Comparison of ENCODE assay signal across 8 cellular contexts in genomic region chr19:58380736-58381459, GRCh38. TPM values are rescaled to one million over a fixed set of nuclear protein-coding genes. Genes with fewer than 3 reads are reported as not detected.
DNase-seq lines count a peak whose midpoint lies in the region; ATAC-seq, FAIRE-seq and TF ChIP-seq lines count a peak whose summit lies in the region.

Gene ZNF837 (minus strand): TSS chr19:58381030. CDS start chr19:58369332, 11,698 bp downstream.

- H3K4me3 ChIP-seq in fibroblast of mammary gland (ENCODE audit: control insufficient read depth, low read depth, low read length) = peak within 1 kb of the TSS; percentile 86
- peak within 1 kb of the TSS; percentile 97 for H3K4me3 ChIP-seq in naive thymus-derived CD4-positive, alpha-beta T cell (ENCODE audit: low read length)

- H3K36me3 ChIP-seq in naive thymus-derived CD4-positive, alpha-beta T cell (ENCODE audit: control insufficient read depth in 2 of 3, insufficient read depth in 3 of 3, low read length in 3 of 3) = no peaks in the 10 kb centered on the region

- intact Hi-C loops in naive thymus-derived CD4-positive, alpha-beta T cell (cut with micrococcal nuclease) = loop anchor here (1.0 to 10.0 kb wide), 23 partner anchors 19 to 1100 kb away; partner anchors contain the start of genes ERVK3-1 (in 2 of the 2), ZNF132 (in 2 of the 2), ZNF274 (in 2 of the 2) and ZNF324 (in 2 of the 2)

- H3K27me3 ChIP-seq in naive thymus-derived CD4-positive, alpha-beta T cell (ENCODE audit: control insufficient read depth in 2 of 2, insufficient read depth in 2 of 2, low read length in 2 of 2) = no peaks in the 10 kb centered on the region

- H3K4me1 Mint-ChIP-seq in naive thymus-derived CD4-positive, alpha-beta T cell = peaks cover 23 to 40% (median 34%) of the 10 kb centered on the region in 7 donors
- H3K4me1 Mint-ChIP-seq in stimulated activated memory B cell treated with anti-CD40 and anti-IgM and Interleukin-4, amounts not matched to agents 10 μg/mL and 1 μg/mL and 100 μg/mL, for 72 hours = peaks cover 43% of the 10 kb centered on the region

- TF ChIP-seq CTCF in RWPE1 (conservative IDR thresholded peaks at IDR 0.05; ENCODE audit: low read depth) (no peak), fibroblast of mammary gland (conservative IDR thresholded peaks at IDR 0.05; ENCODE audit: control insufficient read depth, insufficient read depth, low read depth, low read length) (no peak)

- peak; percentile 83 for TF ChIP-seq POLR2A in H54 (IDR thresholded peaks at IDR 0.05; ENCODE audit: low read depth, low read length)

- CTCF ChIA-PET in RWPE1 (lab: Yijun Ruan, JAX) = no interaction called here
- CTCF ChIA-PET in naive thymus-derived CD4-positive, alpha-beta T cell (lab: Charles Lee) = no interaction called here

- peak; percentile 53 for FAIRE-seq in H54 (lab: Jason Lieb, UNC)

- POLR2A ChIA-PET in RWPE1 (lab: Yijun Ruan, JAX; ENCODE audit: low non-redundant PET) = interaction anchor here (0.8 to 1.1 kb wide), 2 partner anchors 15 to 18 kb away, joined by 4 to 7 read pairs; partner anchors contain the start of genes RNF225 and ZNF497
- POLR2A ChIA-PET in naive thymus-derived CD4-positive, alpha-beta T cell (lab: Charles Lee) = interaction anchor here (0.5 to 3.5 kb wide), 13 partner anchors 10 to 700 kb away, joined by 3 to 34 read pairs (median 4); partner anchors contain the start of genes TRIM28, ZNF132, ZNF497 and ZNF551

- peak within 1 kb of the TSS; percentile 93 to 97 (median 97) for H3K27ac Mint-ChIP-seq in naive thymus-derived CD4-positive, alpha-beta T cell
- peak within 1 kb of the TSS; percentile 96 for H3K27ac Mint-ChIP-seq in stimulated activated memory B cell treated with anti-CD40 and anti-IgM and Interleukin-4, amounts not matched to agents 10 μg/mL and 1 μg/mL and 100 μg/mL, for 72 hours

- peaks cover 0 to 2% (median 0%) of the 10 kb centered on the region in 5 donors for H3K36me3 Mint-ChIP-seq in naive thymus-derived CD4-positive, alpha-beta T cell
- no peaks in the 10 kb centered on the region for H3K36me3 Mint-ChIP-seq in stimulated activated memory B cell treated with anti-CD40 and anti-IgM and Interleukin-4, amounts not matched to agents 10 μg/mL and 1 μg/mL and 100 μg/mL, for 72 hours

- H3K27ac ChIP-seq in RWPE1 = peak within 1 kb of the TSS; percentile 98
- peak within 1 kb of the TSS; percentile 96 for H3K27ac ChIP-seq in naive thymus-derived CD4-positive, alpha-beta T cell (ENCODE audit: low read depth, low read length)

- peaks cover 21 to 26% of the 10 kb centered on the region in 2 donors for H3K4me1 ChIP-seq in naive thymus-derived CD4-positive, alpha-beta T cell (ENCODE audit: control insufficient read depth in 2 of 2, insufficient read depth in 2 of 2, low read length in 2 of 2)

- peak within 1 kb of the TSS; percentile 87 to 98 (median 91) for H3K4me3 Mint-ChIP-seq in naive thymus-derived CD4-positive, alpha-beta T cell
- peak within 1 kb of the TSS; percentile 88 for H3K4me3 Mint-ChIP-seq in stimulated activated memory B cell treated with anti-CD40 and anti-IgM and Interleukin-4, amounts not matched to agents 10 μg/mL and 1 μg/mL and 100 μg/mL, for 72 hours

- peak; percentile 93 for ATAC-seq in naive thymus-derived CD4-positive, alpha-beta T cell
- ATAC-seq in stimulated activated memory B cell treated with anti-CD40 and anti-IgM and Interleukin-4, amounts not matched to agents 10 μg/mL and 1 μg/mL and 100 μg/mL, for 72 hours = peak; percentile 93

- peak; percentile 100 for DNase-seq in ELF-1 (ENCODE audit: low read depth, low spot score)
- DNase-seq in H54 (ENCODE audit: insufficient read length, low spot score) = peak; percentile 99
- DNase-seq in LoVo (ENCODE audit: low spot score) = peak; percentile 100
- peak; percentile 97 for DNase-seq in RWPE1 (ENCODE audit: low spot score)
- peak; percentile 95 for DNase-seq in activated T-helper 9 cell treated with anti-CD3 and anti-CD28 coated beads, Interleukin-2, amount 50 U/mL, for 16 hours (ENCODE audit: low read depth)
- peak; percentile 100 for DNase-seq in fibroblast of mammary gland (ENCODE audit: low read depth)
- DNase-seq in naive thymus-derived CD4-positive, alpha-beta T cell = peak; percentile 90 to 100 (median 98)

- no peaks in the 10 kb centered on the region for H3K9me3 Mint-ChIP-seq in naive thymus-derived CD4-positive, alpha-beta T cell
- H3K9me3 Mint-ChIP-seq in stimulated activated memory B cell treated with anti-CD40 and anti-IgM and Interleukin-4, amounts not matched to agents 10 μg/mL and 1 μg/mL and 100 μg/mL, for 72 hours = no peaks in the 10 kb centered on the region

- no peaks in the 10 kb centered on the region for H3K27me3 Mint-ChIP-seq in naive thymus-derived CD4-positive, alpha-beta T cell
- no peaks in the 10 kb centered on the region for H3K27me3 Mint-ChIP-seq in stimulated activated memory B cell treated with anti-CD40 and anti-IgM and Interleukin-4, amounts not matched to agents 10 μg/mL and 1 μg/mL and 100 μg/mL, for 72 hours

- H3K9me3 ChIP-seq in naive thymus-derived CD4-positive, alpha-beta T cell (ENCODE audit: control insufficient read depth in 2 of 3, low read length in 3 of 3) = no peaks in the 10 kb centered on the region

RNA-seq across cellular contexts. Expression of gene ZNF837, which starts in this region (rescaled TPM):
- total RNA-seq in naive thymus-derived CD4-positive, alpha-beta T cell = 1 to 10 TPM; 1.4 to 4.3 (median 2.4) TPM
- polyA plus RNA-seq in naive thymus-derived CD4-positive, alpha-beta T cell = 10 to 100 TPM in 1 of 2 donors, 1 to 10 TPM in 1; 6.9 to 15.6 TPM

Comparison
In these comparisons a context has a peak if more than half of its experiments do, and no peak if none do; other contexts are left out.
1. Peak in every context shown above with its lines: DNase-seq, ATAC-seq, H3K4me3 ChIP-seq and H3K27ac ChIP-seq.